In the genomic region with DNA sequence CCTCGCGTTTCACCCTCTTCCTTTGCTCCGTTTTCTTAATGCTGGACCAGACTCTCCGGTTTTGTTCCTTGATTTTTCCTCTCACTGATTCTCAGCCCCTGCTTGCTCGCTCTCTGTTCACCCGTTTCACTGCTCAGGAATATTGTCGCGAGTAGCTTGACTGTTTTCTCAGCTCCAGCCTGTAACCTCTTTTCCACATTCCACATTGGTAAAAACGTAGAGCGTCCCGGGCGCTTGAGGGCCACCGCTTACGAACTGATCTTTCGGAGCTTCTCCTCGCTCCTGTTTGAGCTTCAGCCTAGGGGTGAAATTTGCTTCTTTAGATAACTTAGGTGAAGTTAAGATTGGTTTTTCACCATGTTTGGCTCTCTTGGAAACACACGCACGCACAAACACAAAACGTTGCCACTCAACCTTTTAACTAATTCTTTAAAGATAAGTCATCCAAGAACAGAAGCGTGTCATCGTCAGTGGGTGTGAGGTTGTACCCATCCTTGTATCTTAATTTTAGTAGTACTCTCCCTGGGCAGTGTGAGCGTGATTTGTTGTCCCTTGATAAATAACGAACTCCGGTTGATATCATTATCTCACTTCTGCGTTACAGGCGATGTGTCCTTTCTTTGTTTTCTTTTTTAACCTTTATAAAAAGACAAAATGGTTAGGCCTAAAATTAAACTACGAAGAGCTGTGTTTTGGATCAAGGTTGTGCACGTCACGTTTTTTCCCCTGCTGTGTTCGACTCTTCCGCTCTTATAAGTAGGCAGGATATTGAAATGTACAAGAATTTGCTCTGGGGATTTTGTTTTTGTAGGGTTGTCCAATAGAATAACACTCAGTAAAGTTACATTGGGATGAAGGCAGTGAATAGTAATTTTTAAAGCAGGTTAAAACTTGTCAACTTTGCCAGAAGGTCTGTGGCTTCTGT, we compare ENCODE assay signal across 8 cellular contexts. TPM values are rescaled to one million over a fixed set of nuclear protein-coding genes. Genes with fewer than 3 reads are reported as not detected.
DNase-seq lines count a peak whose midpoint lies in the region; ATAC-seq and TF ChIP-seq lines count a peak whose summit lies in the region.

No MANE protein-coding gene starts in this region.

- intact Hi-C loops in CD4-positive, alpha-beta T cell (cut with DNase I, micrococcal nuclease), result loop anchor here in 1 of 2 experiments (2.0 kb wide), 1 partner anchor 62 kb away; no protein-coding TSS in a partner anchor
- intact Hi-C loops in testis (cut with DNase I; ENCODE audit: low total_unique reads), result no loop called here

- TF ChIP-seq CTCF in CD4-positive, alpha-beta T cell (IDR thresholded peaks at IDR 0.05), result no peak
- TF ChIP-seq CTCF in fibroblast of pulmonary artery (IDR thresholded peaks at IDR 0.05; ENCODE audit: low read length, missing control alignments) (no peak), testis (IDR thresholded peaks at IDR 0.05) (no peak)

- peak in 6 of 10 experiments; percentile 7 to 47 (median 16) for DNase-seq in CD4-positive, alpha-beta T cell
- DNase-seq in GM23248, result peak; percentile 88
- peak; percentile 5 for DNase-seq in NCI-H226
- DNase-seq in activated T-cell treated with anti-CD3 and anti-CD28 coated beads for 48 hours (ENCODE audit: low read depth), result peak; percentile 14
- DNase-seq in fibroblast of pulmonary artery (ENCODE audit: low read depth), result peak; percentile 62
- DNase-seq in naive thymus-derived CD8-positive, alpha-beta T cell, result peak in 8 of 10 donors; percentile 32 to 80 (median 62)
- DNase-seq in testis, result peak; percentile 43
- no peak for DNase-seq in SHP77 (lab: John Stamatoyannopoulos, UW)

- H3K27ac ChIP-seq in CD4-positive, alpha-beta T cell (ENCODE audit: low read depth, low read length), result peak overlapping the region; percentile 95
- H3K27ac ChIP-seq in GM23248, result peak overlapping the region; percentile 99
- H3K27ac ChIP-seq in testis, result peak overlapping the region; percentile 97 to 99

- H3K27ac Mint-ChIP-seq in CD4-positive, alpha-beta T cell, result peak overlapping the region; percentile 95
- H3K27ac Mint-ChIP-seq in naive thymus-derived CD8-positive, alpha-beta T cell, result peak overlapping the region; percentile 95 to 100 (median 99)

- H3K27me3 Mint-ChIP-seq in CD4-positive, alpha-beta T cell, result no peaks in the 10 kb centered on the region
- H3K27me3 Mint-ChIP-seq in naive thymus-derived CD8-positive, alpha-beta T cell, result no peaks in the 10 kb centered on the region

- peaks cover 58% of the 10 kb centered on the region for H3K79me2 ChIP-seq in GM23248 (ENCODE audit: insufficient read depth)

- peaks cover 42% of the 10 kb centered on the region for H3K4me1 Mint-ChIP-seq in CD4-positive, alpha-beta T cell (ENCODE audit: low read depth)
- H3K4me1 Mint-ChIP-seq in naive thymus-derived CD8-positive, alpha-beta T cell, result peaks cover 16 to 47% (median 31%) of the 10 kb centered on the region in 4 donors

- in situ Hi-C loops in GM23248 (cut with MboI), result no loop called here

- POLR2A ChIA-PET in CD4-positive, alpha-beta T cell (lab: Charles Lee), result interaction anchor here (0.7 to 2.7 kb wide), 25 partner anchors 9 to 561 kb away, joined by 3 to 57 read pairs (median 4); a partner anchor contains a TSS
- POLR2A ChIA-PET in naive thymus-derived CD8-positive, alpha-beta T cell (lab: Charles Lee), result interaction anchor here (0.6 to 3.0 kb wide), 17 partner anchors 28 to 308 kb away, joined by 3 to 36 read pairs (median 4); a partner anchor contains a TSS

- peaks cover 5% of the 10 kb centered on the region; the same call in 1 of the 2 replicates for H4K20me1 ChIP-seq in GM23248 (ENCODE audit: insufficient read depth)

- no peaks in the 10 kb centered on the region for H3K9me2 ChIP-seq in GM23248 (ENCODE audit: insufficient read depth)

- CTCF ChIA-PET in CD4-positive, alpha-beta T cell (lab: Charles Lee), result interaction anchor here (1.0 to 2.4 kb wide), 6 partner anchors 24 to 201 kb away, joined by 3 to 8 read pairs (median 4); a partner anchor contains a TSS

- peak overlapping the region; percentile 73 for H2AFZ ChIP-seq in GM23248

- peak overlapping the region; percentile 98 for H3K4me3 Mint-ChIP-seq in CD4-positive, alpha-beta T cell
- H3K4me3 Mint-ChIP-seq in naive thymus-derived CD8-positive, alpha-beta T cell, result peak overlapping the region; percentile 95 to 100 (median 98)

- H3K36me3 ChIP-seq in GM23248 (ENCODE audit: low read depth) (0 out of 2 replicates have a peak, but pooled peaks cover 1% of the 10 kb centered on the region), testis (ENCODE audit: low read depth, missing control alignments) (no peaks in the 10 kb centered on the region)

- H3K4me3 ChIP-seq in GM23248, result peak overlapping the region; percentile 97
- H3K4me3 ChIP-seq in fibroblast of pulmonary artery (replicated peaks; ENCODE audit: low read depth, low read length), result peak overlapping the region; percentile 94
- peak overlapping the region; percentile 81 to 99 for H3K4me3 ChIP-seq in testis

- H3K27me3 ChIP-seq in CD4-positive, alpha-beta T cell (ENCODE audit: control insufficient read depth, insufficient read depth, low read length), result no peaks in the 10 kb centered on the region
- no peaks in the 10 kb centered on the region for H3K27me3 ChIP-seq in GM23248 (replicated peaks; ENCODE audit: insufficient read depth)
- no peaks in the 10 kb centered on the region for H3K27me3 ChIP-seq in testis

- 1% methylated on average over 31 of the region's 31 CpGs for WGBS in GM23248 (ENCODE audit: low coverage in 1 of 2, low lambda C conversion rate in 2 of 2, missing lambda C conversion rate in 2 of 2), 2 experiments
- 1% methylated on average over 31 of the region's 31 CpGs for WGBS in testis, 2 donors

- ATAC-seq in CD4-positive, alpha-beta T cell (ENCODE audit: poor library complexity), result peak; percentile 51
- ATAC-seq in naive thymus-derived CD8-positive, alpha-beta T cell, result peak; percentile 29 to 67

- H3K36me3 Mint-ChIP-seq in CD4-positive, alpha-beta T cell (ENCODE audit: low read depth), result peaks cover 19% of the 10 kb centered on the region
- peaks cover 0 to 8% (median under 1%) of the 10 kb centered on the region in 3 donors for H3K36me3 Mint-ChIP-seq in naive thymus-derived CD8-positive, alpha-beta T cell

- H3K9me3 Mint-ChIP-seq in CD4-positive, alpha-beta T cell, result no peaks in the 10 kb centered on the region
- H3K9me3 Mint-ChIP-seq in naive thymus-derived CD8-positive, alpha-beta T cell, result no peaks in the 10 kb centered on the region

- TF ChIP-seq POLR2A in testis (IDR thresholded peaks at IDR 0.05), result no peak

- peak overlapping the region; percentile 99 for H3K9ac ChIP-seq in GM23248

- H3F3A ChIP-seq in GM23248 (ENCODE audit: insufficient read depth), result peaks cover 19% of the 10 kb centered on the region

- H3K4me1 ChIP-seq in GM23248 (ENCODE audit: insufficient read depth), result peaks cover 3% of the 10 kb centered on the region
- H3K4me1 ChIP-seq in testis, result peaks cover 6% of the 10 kb centered on the region

- peak overlapping the region; percentile 93 for H3K4me2 ChIP-seq in GM23248 (ENCODE audit: unreplicated experiment)

- no peaks in the 10 kb centered on the region for H3K9me3 ChIP-seq in CD4-positive, alpha-beta T cell (ENCODE audit: control insufficient read depth, low read length)
- H3K9me3 ChIP-seq in GM23248 (ENCODE audit: low read depth) (no peaks in the 10 kb centered on the region), testis (no peaks in the 10 kb centered on the region)

RNA-seq across cellular contexts. Expression of a gene that starts 1.1 kb away (rescaled TPM):
- 10 to 100 TPM; 36.2 to 41.7 TPM for total RNA-seq in CD4-positive, alpha-beta T cell
- 22.6 and 24.4 TPM in 2 replicates for total RNA-seq in GM23248 (2014; rRNA removed; shearing (Covaris generic))
- polyA plus RNA-seq in GM23248 (2016; fragmentation: Nextera tagmentation; extraction: Ambion mirVana), result 29.4 and 30.5 TPM in 2 replicates
- 10 to 100 TPM; 76.6 to 81.0 TPM for total RNA-seq in naive thymus-derived CD8-positive, alpha-beta T cell
- 10 to 100 TPM; 28.4 to 30.3 (median 30.1) TPM for polyA plus RNA-seq in naive thymus-derived CD8-positive, alpha-beta T cell
- total RNA-seq in testis, result 10 to 100 TPM; 47.4 to 49.2 TPM
- polyA plus RNA-seq in testis (ENCODE audit: insufficient read depth, low read depth, low replicate concordance), result 30.7 TPM

RNA-seq across cellular contexts. Expression of a gene that starts 28.6 kb away (rescaled TPM):
- 10 to 100 TPM; 13.3 to 13.9 TPM for total RNA-seq in CD4-positive, alpha-beta T cell
- 27.6 and 37.3 TPM in 2 replicates for total RNA-seq in GM23248 (2014; rRNA removed; shearing (Covaris generic))
- 36.0 and 37.3 TPM in 2 replicates for polyA plus RNA-seq in GM23248 (2016; fragmentation: Nextera tagmentation; extraction: Ambion mirVana)
- total RNA-seq in naive thymus-derived CD8-positive, alpha-beta T cell, result 10 to 100 TPM; 15.6 to 16.2 TPM
- 10 to 100 TPM; 28.9 to 32.6 (median 32.1) TPM for polyA plus RNA-seq in naive thymus-derived CD8-positive, alpha-beta T cell
- 10 to 100 TPM; 23.8 to 37.5 TPM for total RNA-seq in testis
- 21.6 TPM for polyA plus RNA-seq in testis (ENCODE audit: insufficient read depth, low read depth, low replicate concordance)

RNA-seq across cellular contexts. Expression of a gene that starts 28.7 kb away (rescaled TPM):
- under 1 TPM; 0.36 to 0.64 TPM for total RNA-seq in CD4-positive, alpha-beta T cell
- 5.4 and 5.6 TPM in 2 replicates for total RNA-seq in GM23248 (2014; rRNA removed; shearing (Covaris generic))
- polyA plus RNA-seq in GM23248 (2016; fragmentation: Nextera tagmentation; extraction: Ambion mirVana) (4.5 and 5.7 TPM in 2 replicates), testis (ENCODE audit: insufficient read depth, low read depth, low replicate concordance) (17.1 TPM)
- total RNA-seq in naive thymus-derived CD8-positive, alpha-beta T cell, result 1 to 10 TPM; 4.6 to 5.1 TPM
- polyA plus RNA-seq in naive thymus-derived CD8-positive, alpha-beta T cell, result 1 to 10 TPM; 4.4 to 6.9 (median 4.6) TPM
- 10 to 100 TPM in 1 of 2 donors, 1 to 10 TPM in 1; 7.4 to 11.1 TPM for total RNA-seq in testis

Comparison
In these comparisons a context has a peak if more than half of its experiments do, and no peak if none do; other contexts are left out.
1. DNase-seq: peak in CD4-positive, alpha-beta T cell (6 of 10), GM23248 (single experiment), NCI-H226 (single experiment), activated T-cell treated with anti-CD3 and anti-CD28 coated beads for 48 hours (single experiment), fibroblast of pulmonary artery (single experiment), naive thymus-derived CD8-positive, alpha-beta T cell (8 of 10) and testis (single experiment); none in SHP77 (0 of 2).
2. Peak in every context shown above with its lines, with median percentiles within 50 percentile points of each other: H3K27ac ChIP-seq and H3K4me3 ChIP-seq.